ENCODE assay signal across 9 cellular contexts in genomic region chr5:149546974-149547373, GRCh38. TPM values are rescaled to one million over a fixed set of nuclear protein-coding genes. Genes with fewer than 3 reads are reported as not detected.
DNase-seq lines count a peak whose midpoint lies in the region; ATAC-seq, FAIRE-seq and TF ChIP-seq lines count a peak whose summit lies in the region.
"Had no signal": no experiment of that assay in that cellular context is flagged by ENCODE, and none has a peak within 500 bp of the region (broad histone marks: within the 10 kb centered on the region; RNA-seq: fewer than 3 reads in every experiment).

No MANE protein-coding gene starts in this region.

- H3K4me1 Mint-ChIP-seq in activated naive CD8-positive, alpha-beta T cell treated with anti-CD3 and anti-CD28 coated beads for 36 hours, result peaks cover 51% of the 10 kb centered on the region

- no peaks in the 10 kb centered on the region for H3K9me3 ChIP-seq in HepG2 (ENCODE audit: low read length)
- H3K9me3 ChIP-seq in right lobe of liver, result no peaks in the 10 kb centered on the region
- H3K9me3 ChIP-seq in keratinocyte (ENCODE audit: control insufficient read depth, low read depth, low read length), result no peaks in the 10 kb centered on the region
- H3K9me3 ChIP-seq in upper lobe of right lung, result no peaks in the 10 kb centered on the region
- H3K9me3 ChIP-seq: lower lobe of right lung had no signal

- POLR2A ChIA-PET in HepG2 (lab: Yijun Ruan, JAX), result interaction anchor here (1.5 kb wide), 1 partner anchor 10 kb away, joined by 3 read pairs; no protein-coding TSS in a partner anchor

- FAIRE-seq in HepG2 (lab: Jason Lieb, UNC), result no peak
- FAIRE-seq in keratinocyte (lab: Jason Lieb, UNC), result peak; percentile 20

- in situ Hi-C loops in HepG2 (cut with HindIII; ENCODE audit: extremely low pct_ligation_motif_present, low pct_unique_long_range_greater_than_20kb), result no loop called here

- H3K4me1 ChIP-seq in HepG2 (ENCODE audit: insufficient read depth, low read length) (peaks cover 62% of the 10 kb centered on the region), right lobe of liver (peaks cover 0 to 47% (median 16%) of the 10 kb centered on the region in 4 donors), keratinocyte (ENCODE audit: control insufficient read depth, extremely low read depth, insufficient read depth, low read length) (peaks cover 28% of the 10 kb centered on the region), upper lobe of right lung (peaks cover 64% of the 10 kb centered on the region)

- DNase-seq in HepG2 (ENCODE audit: low spot score), result no peak
- no peak for DNase-seq in right lobe of liver
- DNase-seq in activated naive CD8-positive, alpha-beta T cell treated with anti-CD3 and anti-CD28 coated beads for 36 hours, result no peak
- DNase-seq in keratinocyte (ENCODE audit: low read depth, low spot score), result no peak
- no peak for DNase-seq in upper lobe of right lung
- DNase-seq in GM20000 (ENCODE audit: low spot score), result no peak
- no peak for DNase-seq in NOMO-1 (lab: John Stamatoyannopoulos, UW; ENCODE audit: unreplicated experiment in 2 of 2)
- DNase-seq: lower lobe of right lung had no signal

- H3K4me2 ChIP-seq in HepG2 (ENCODE audit: low read depth, low read length) (peak overlapping the region; percentile 85), keratinocyte (ENCODE audit: control insufficient read depth, extremely low read depth, insufficient read depth, low read depth, low read length) (peak overlapping the region; percentile 98)

- H3K4me3 ChIP-seq in HepG2 (replicated peaks in 1 of 3; ENCODE audit: insufficient read depth in 1 of 3, low read depth in 2 of 3, low read length in 3 of 3) (no peak overlapping the region), right lobe of liver (no peak overlapping the region), keratinocyte (ENCODE audit: control insufficient read depth in 2 of 3, extremely low read depth in 1 of 3, insufficient read depth in 2 of 3, low read depth in 1 of 3, low read length in 3 of 3) (peak overlapping the region in 2 of 3 experiments; percentile 52 to 56), upper lobe of right lung (no peak overlapping the region)

- BruUV-seq in HepG2 (replicated peaks; lab: Mats Ljungman, UMichigan), result no TSS peak

- H3K36me3 Mint-ChIP-seq in activated naive CD8-positive, alpha-beta T cell treated with anti-CD3 and anti-CD28 coated beads for 36 hours, result peaks cover 58% of the 10 kb centered on the region

- H3K9ac ChIP-seq in HepG2 (ENCODE audit: insufficient read depth, low read depth, low read length), result no peak overlapping the region
- peak overlapping the region; percentile 45 for H3K9ac ChIP-seq in keratinocyte (ENCODE audit: control insufficient read depth, extremely low read depth, insufficient read depth, low read length)

- TF ChIP-seq RAD21 in HepG2 (CRISPR knock-in tag; IDR thresholded peaks at IDR 0.05), result no peak

- dilution Hi-C loops in keratinocyte (cut with MboI; ENCODE audit: extremely low pct_ligation_motif_present, low sequenced_read_pairs), result no loop called here

- peak overlapping the region; percentile 46 for H3K4me3 Mint-ChIP-seq in activated naive CD8-positive, alpha-beta T cell treated with anti-CD3 and anti-CD28 coated beads for 36 hours

- intact Hi-C loops in HepG2 (cut with micrococcal nuclease; ENCODE audit: unreplicated experiment), result no loop called here
- intact Hi-C loops in right lobe of liver (cut with DNase I), result no loop called here
- intact Hi-C loops in upper lobe of right lung (cut with DNase I), result loop anchor here (10.0 kb wide), 1 partner anchor 52 kb away; no protein-coding TSS in a partner anchor

- CTCF ChIA-PET in HepG2 (lab: Yijun Ruan, JAX; ENCODE audit: low intra/inter-chr PET ratio, low total read pairs), result no interaction called here

- H3K36me3 ChIP-seq in HepG2 (replicated peaks in 1 of 2; ENCODE audit: control insufficient read depth in 1 of 2, insufficient read depth in 2 of 2, low read length in 2 of 2), result peaks cover 11 to 38% of the 10 kb centered on the region in 2 experiments
- H3K36me3 ChIP-seq in right lobe of liver, result peaks cover 0 to 46% (median 2%) of the 10 kb centered on the region in 4 donors
- H3K36me3 ChIP-seq in keratinocyte (ENCODE audit: control insufficient read depth in 2 of 2, extremely low read depth in 1 of 2, insufficient read depth in 2 of 2, low read length in 2 of 2), result peaks cover 17 to 51% of the 10 kb centered on the region in 2 experiments
- H3K36me3 ChIP-seq in upper lobe of right lung, result peaks cover 58% of the 10 kb centered on the region

- H3K79me2 ChIP-seq in HepG2 (ENCODE audit: insufficient read depth, low read length) (peaks cover 87% of the 10 kb centered on the region), keratinocyte (ENCODE audit: control insufficient read depth, insufficient read depth, low read length) (peaks cover 93% of the 10 kb centered on the region)

- TF ChIP-seq EP300 in HepG2 (IDR thresholded peaks at IDR 0.05; ENCODE audit: low read depth in 2 of 2, low read length in 2 of 2) (no peak), HepG2 (CRISPR knock-in tag; IDR thresholded peaks at IDR 0.05; ENCODE audit: borderline replicate concordance) (no peak)

- H3K27ac Mint-ChIP-seq in activated naive CD8-positive, alpha-beta T cell treated with anti-CD3 and anti-CD28 coated beads for 36 hours, result peak overlapping the region; percentile 78

- TF ChIP-seq CTCF in HepG2 (CRISPR knock-in tag; IDR thresholded peaks at IDR 0.05) (no peak), right lobe of liver (IDR thresholded peaks at IDR 0.05) (no peak), keratinocyte (optimal IDR thresholded peaks at IDR 0.05 in 1 of 3, IDR thresholded peaks at IDR 0.05 in 1 of 3, conservative IDR thresholded peaks at IDR 0.05 in 1 of 3; ENCODE audit: extremely low read depth in 1 of 3, insufficient read depth in 2 of 3, low read length in 3 of 3) (no peak), upper lobe of right lung (IDR thresholded peaks at IDR 0.05) (no peak), GM20000 (IDR thresholded peaks at IDR 0.05; ENCODE audit: extremely low read depth, missing control alignments) (no peak)

- H3K27me3 Mint-ChIP-seq in activated naive CD8-positive, alpha-beta T cell treated with anti-CD3 and anti-CD28 coated beads for 36 hours, result no peaks in the 10 kb centered on the region

- no peak for TF ChIP-seq POLR2A in HepG2 (IDR thresholded peaks at IDR 0.05; ENCODE audit: insufficient read depth in 1 of 2, low read depth in 2 of 2, low read length in 2 of 2)
- TF ChIP-seq POLR2A in right lobe of liver (IDR thresholded peaks at IDR 0.05), result no peak

- H2AFZ ChIP-seq in HepG2 (ENCODE audit: low read length), result no peak overlapping the region
- no peak overlapping the region for H2AFZ ChIP-seq in keratinocyte (ENCODE audit: control insufficient read depth, low read length)

- ATAC-seq in HepG2 (no peak), right lobe of liver (no peak), upper lobe of right lung (peak; percentile 2), HG03097 (IDR thresholded peaks at IDR 0.05; ENCODE audit: low FRiP score, unreplicated experiment) (no peak)
- ATAC-seq: lower lobe of right lung had no signal

- H3K27me3 ChIP-seq in HepG2 (ENCODE audit: control insufficient read depth in 1 of 2, insufficient read depth in 2 of 2, low read length in 2 of 2) (no peaks in the 10 kb centered on the region; a peak in 1 of 5 replicates), right lobe of liver (no peaks in the 10 kb centered on the region), keratinocyte (ENCODE audit: control insufficient read depth, extremely low read depth, insufficient read depth, low read length) (no peaks in the 10 kb centered on the region), upper lobe of right lung (no peaks in the 10 kb centered on the region)

- no peaks in the 10 kb centered on the region for H3K9me3 Mint-ChIP-seq in activated naive CD8-positive, alpha-beta T cell treated with anti-CD3 and anti-CD28 coated beads for 36 hours

- H4K20me1 ChIP-seq in HepG2 (ENCODE audit: insufficient read depth, low read length) (peaks cover 35% of the 10 kb centered on the region), keratinocyte (ENCODE audit: control insufficient read depth, extremely low read depth, insufficient read depth, low read length) (peaks cover 5% of the 10 kb centered on the region)

- H3K9me1 ChIP-seq in keratinocyte (ENCODE audit: control insufficient read depth, extremely low read depth, insufficient read depth, low read length), result no peaks in the 10 kb centered on the region

- no peak overlapping the region for H3K27ac ChIP-seq in HepG2 (ENCODE audit: extremely low read length, insufficient read depth, low read length)
- no peak overlapping the region for H3K27ac ChIP-seq in right lobe of liver
- H3K27ac ChIP-seq in keratinocyte (ENCODE audit: control insufficient read depth, insufficient read depth, low read length), result peak overlapping the region; percentile 54
- H3K27ac ChIP-seq in upper lobe of right lung, result no peak overlapping the region
- H3K27ac ChIP-seq: lower lobe of right lung had no signal

RNA-seq across cellular contexts. Expression of gene CSNK1A1, which starts 4.3 kb away (rescaled TPM):
- total RNA-seq in HepG2 (2016; rRNA removed; fragmentation: Illumina TruSeq; extraction: Trizol) (149 and 210 TPM in 2 replicates), right lobe of liver (10 to 100 TPM; 79.7 to 87.1 (median 83.8) TPM), upper lobe of right lung (191 TPM)
- 27.1 and 35.7 TPM in 2 replicates for total RNA-seq in HepG2 (2016; cell fraction: cytosol; rRNA removed; fragmentation: Illumina TruSeq; extraction: Trizol; ENCODE audit: low read depth)
- total RNA-seq in HepG2 (2016; cell fraction: insoluble cytoplasmic fraction; rRNA removed; fragmentation: Illumina TruSeq; extraction: Trizol), result 145 and 212 TPM in 2 replicates
- total RNA-seq in HepG2 (2016; cell fraction: membrane; rRNA removed; fragmentation: Illumina TruSeq; extraction: Trizol), result 84.4 and 87.9 TPM in 2 replicates
- total RNA-seq in HepG2 (2016; cell fraction: nucleus; rRNA removed; fragmentation: Illumina TruSeq; extraction: Trizol), result 98.3 and 111 TPM in 2 replicates
- polyA plus RNA-seq in HepG2 (2011; rRNA removed) (77.3 and 89.0 TPM in 2 replicates), keratinocyte (195 to 289 TPM (median 265 TPM) in 3 replicates)
- 49.1 and 57.0 TPM in 2 replicates for polyA plus RNA-seq in HepG2 (2011; cell fraction: cytosol; rRNA removed)
- polyA plus RNA-seq in HepG2 (2011; cell fraction: nucleus; rRNA removed), result 50.7 and 55.7 TPM in 2 replicates
- polyA plus RNA-seq in HepG2 (2012), result 65.5 and 78.7 TPM in 2 replicates
- 15.0 and 20.3 TPM in 2 replicates for polyA plus RNA-seq in HepG2 (2016; cell fraction: cytosol; fragmentation: Illumina TruSeq; extraction: Trizol; ENCODE audit: low read depth)
- 121 and 123 TPM in 2 replicates for polyA plus RNA-seq in HepG2 (2016; cell fraction: insoluble cytoplasmic fraction; fragmentation: Illumina TruSeq; extraction: Trizol; ENCODE audit: low read depth)
- 29.6 and 36.5 TPM in 2 replicates for polyA plus RNA-seq in HepG2 (2016; cell fraction: membrane; fragmentation: Illumina TruSeq; extraction: Trizol; ENCODE audit: low read depth)
- 67.9 and 69.0 TPM in 2 replicates for polyA plus RNA-seq in HepG2 (2016; cell fraction: nucleus; fragmentation: Illumina TruSeq; extraction: Trizol; ENCODE audit: insufficient read depth, low read depth)
- polyA minus RNA-seq in HepG2 (2011; rRNA and poly(A)+ RNA removed; ENCODE audit: low replicate concordance), result 117 and 141 TPM in 2 replicates
- 108 and 126 TPM in 2 replicates for polyA minus RNA-seq in HepG2 (2011; cell fraction: cytosol; rRNA and poly(A)+ RNA removed)
- polyA minus RNA-seq in HepG2 (2011; cell fraction: nucleus; rRNA and poly(A)+ RNA removed), result 187 and 216 TPM in 2 replicates
- total RNA-seq in activated naive CD8-positive, alpha-beta T cell treated with anti-CD3 and anti-CD28 coated beads for 36 hours, result 100 to 1,000 TPM; 182 to 185 TPM
- 951 TPM for polyA plus RNA-seq in keratinocyte (2011; ENCODE audit: low read depth)
- polyA plus RNA-seq in keratinocyte (2011; cell fraction: cytosol; rRNA removed), result 163 and 296 TPM in 2 replicates
- 204 and 245 TPM in 2 replicates for polyA plus RNA-seq in keratinocyte (2011; cell fraction: nucleus; rRNA removed)
- 203 and 302 TPM in 2 replicates for polyA plus RNA-seq in keratinocyte (2012; ENCODE audit: low replicate concordance)
- 139 to 440 TPM (median 413 TPM) in 3 replicates for polyA minus RNA-seq in keratinocyte
- 372 TPM for polyA minus RNA-seq in keratinocyte (2011; cell fraction: cytosol; rRNA and poly(A)+ RNA removed)
- polyA minus RNA-seq in keratinocyte (2011; cell fraction: nucleus; rRNA and poly(A)+ RNA removed), result 205 and 376 TPM in 2 replicates

RNA-seq across cellular contexts. Expression of gene ARHGEF37, which starts 34.3 kb away (rescaled TPM):
- total RNA-seq in HepG2 (2016; rRNA removed; fragmentation: Illumina TruSeq; extraction: Trizol) (0.27 TPM in 1 of 2 replicates, not detected in the other), right lobe of liver (1 to 10 TPM; 1.6 to 7.3 (median 2.1) TPM), upper lobe of right lung (13.3 TPM)
- not detected in 2 replicates for total RNA-seq in HepG2 (2016; cell fraction: cytosol; rRNA removed; fragmentation: Illumina TruSeq; extraction: Trizol; ENCODE audit: low read depth)
- total RNA-seq in HepG2 (2016; cell fraction: insoluble cytoplasmic fraction; rRNA removed; fragmentation: Illumina TruSeq; extraction: Trizol), result 0.11 TPM in 1 of 2 replicates, not detected in the other
- total RNA-seq in HepG2 (2016; cell fraction: membrane; rRNA removed; fragmentation: Illumina TruSeq; extraction: Trizol), result not detected in 2 replicates
- not detected in 2 replicates for total RNA-seq in HepG2 (2016; cell fraction: nucleus; rRNA removed; fragmentation: Illumina TruSeq; extraction: Trizol)
- polyA plus RNA-seq in HepG2 (2011; rRNA removed) (0.18 and 0.39 TPM in 2 replicates), keratinocyte (4.1 to 25.0 TPM (median 8.7 TPM) in 3 replicates)
- 0.05 and 0.23 TPM in 2 replicates for polyA plus RNA-seq in HepG2 (2011; cell fraction: cytosol; rRNA removed)
- polyA plus RNA-seq in HepG2 (2011; cell fraction: nucleus; rRNA removed), result 0.18 and 0.38 TPM in 2 replicates
- 0.21 and 0.28 TPM in 2 replicates for polyA plus RNA-seq in HepG2 (2012)
- polyA plus RNA-seq in HepG2 (2016; cell fraction: cytosol; fragmentation: Illumina TruSeq; extraction: Trizol; ENCODE audit: low read depth), result not detected in 2 replicates
- polyA plus RNA-seq in HepG2 (2016; cell fraction: insoluble cytoplasmic fraction; fragmentation: Illumina TruSeq; extraction: Trizol; ENCODE audit: low read depth), result not detected in 2 replicates
- polyA plus RNA-seq in HepG2 (2016; cell fraction: membrane; fragmentation: Illumina TruSeq; extraction: Trizol; ENCODE audit: low read depth), result not detected in 2 replicates
- polyA plus RNA-seq in HepG2 (2016; cell fraction: nucleus; fragmentation: Illumina TruSeq; extraction: Trizol; ENCODE audit: insufficient read depth, low read depth), result 0.48 TPM in 1 of 2 replicates, not detected in the other
- 0.51 and 1.4 TPM in 2 replicates for polyA minus RNA-seq in HepG2 (2011; rRNA and poly(A)+ RNA removed; ENCODE audit: low replicate concordance)
- not detected in 2 replicates for polyA minus RNA-seq in HepG2 (2011; cell fraction: cytosol; rRNA and poly(A)+ RNA removed)
- polyA minus RNA-seq in HepG2 (2011; cell fraction: nucleus; rRNA and poly(A)+ RNA removed), result 0.13 and 0.87 TPM in 2 replicates
- 1 to 10 TPM; 1.4 to 2.3 TPM for total RNA-seq in activated naive CD8-positive, alpha-beta T cell treated with anti-CD3 and anti-CD28 coated beads for 36 hours
- 19.3 TPM for polyA plus RNA-seq in keratinocyte (2011; ENCODE audit: low read depth)
- polyA plus RNA-seq in keratinocyte (2011; cell fraction: cytosol; rRNA removed), result 7.9 and 8.8 TPM in 2 replicates
- polyA plus RNA-seq in keratinocyte (2011; cell fraction: nucleus; rRNA removed), result 22.3 and 22.9 TPM in 2 replicates
- 5.7 and 29.3 TPM in 2 replicates for polyA plus RNA-seq in keratinocyte (2012; ENCODE audit: low replicate concordance)
- polyA minus RNA-seq in keratinocyte, result 6.6 to 21.9 TPM (median 11.9 TPM) in 3 replicates
- polyA minus RNA-seq in keratinocyte (2011; cell fraction: cytosol; rRNA and poly(A)+ RNA removed), result 6.9 TPM
- polyA minus RNA-seq in keratinocyte (2011; cell fraction: nucleus; rRNA and poly(A)+ RNA removed), result 15.3 and 18.8 TPM in 2 replicates

Comparison
In these comparisons a context has a peak if more than half of its experiments do, and no peak if none do; other contexts are left out.
1. H3K4me3 ChIP-seq: peak in keratinocyte (2 of 3); none in HepG2 (0 of 3), right lobe of liver (0 of 3) and upper lobe of right lung (single experiment).